In the genomic region with DNA sequence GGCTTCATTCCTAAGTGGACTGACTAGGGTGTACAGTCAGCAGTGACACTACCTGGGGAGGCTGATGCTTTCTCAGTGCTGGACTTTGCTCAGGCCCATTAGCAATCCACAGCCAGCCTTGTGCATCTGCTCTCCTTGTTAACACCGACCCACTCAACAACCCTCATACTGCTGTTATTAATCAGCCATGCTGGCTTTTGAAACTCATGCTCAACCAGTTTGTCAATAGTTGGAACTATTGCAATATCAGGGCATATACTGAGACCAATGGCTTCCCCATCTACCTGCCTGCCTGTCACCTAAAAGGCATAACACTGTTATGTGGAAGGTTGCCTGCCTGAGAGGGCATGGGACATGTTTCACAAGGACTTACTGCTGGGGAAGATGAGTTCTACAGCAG, we compare ENCODE assay signal across 7 cellular contexts. TPM values are rescaled to one million over a fixed set of nuclear protein-coding genes. Genes with fewer than 3 reads are reported as not detected.
"Had no signal": no experiment of that assay in that cellular context is flagged by ENCODE, and none has a peak within 500 bp of the region (broad histone marks: within the 10 kb centered on the region; RNA-seq: fewer than 3 reads in every experiment).

No MANE protein-coding gene starts in this region.

- H3K4me3 Mint-ChIP-seq: HFFc6 had no signal

- H3K4me1 ChIP-seq: HAP-1 had no signal

- H3K9me3 ChIP-seq: HAP-1 had no signal

- ATAC-seq: HCT116 had no signal

- H3K9ac ChIP-seq: GM23248 had no signal

- H3K27ac Mint-ChIP-seq: HFFc6 had no signal

- H2AFZ ChIP-seq: GM23248 had no signal

- H3K9me3 Mint-ChIP-seq: HFFc6 had no signal

- H3K27ac ChIP-seq: GM23248 had no signal

- DNase-seq: GM23248, GOT3, H7, HFFc6, IMR-90 had no signal

- H3K36me3 ChIP-seq: HAP-1 had no signal

- H3K4me3 ChIP-seq: GM23248, HAP-1 had no signal

RNA-seq across cellular contexts. Expression of a gene that starts 39.4 kb away (rescaled TPM):
- total RNA-seq: IMR-90 had no signal
- polyA plus RNA-seq: IMR-90 had no signal
